ENCODE assay signal across 8 cellular contexts in the genomic region with DNA sequence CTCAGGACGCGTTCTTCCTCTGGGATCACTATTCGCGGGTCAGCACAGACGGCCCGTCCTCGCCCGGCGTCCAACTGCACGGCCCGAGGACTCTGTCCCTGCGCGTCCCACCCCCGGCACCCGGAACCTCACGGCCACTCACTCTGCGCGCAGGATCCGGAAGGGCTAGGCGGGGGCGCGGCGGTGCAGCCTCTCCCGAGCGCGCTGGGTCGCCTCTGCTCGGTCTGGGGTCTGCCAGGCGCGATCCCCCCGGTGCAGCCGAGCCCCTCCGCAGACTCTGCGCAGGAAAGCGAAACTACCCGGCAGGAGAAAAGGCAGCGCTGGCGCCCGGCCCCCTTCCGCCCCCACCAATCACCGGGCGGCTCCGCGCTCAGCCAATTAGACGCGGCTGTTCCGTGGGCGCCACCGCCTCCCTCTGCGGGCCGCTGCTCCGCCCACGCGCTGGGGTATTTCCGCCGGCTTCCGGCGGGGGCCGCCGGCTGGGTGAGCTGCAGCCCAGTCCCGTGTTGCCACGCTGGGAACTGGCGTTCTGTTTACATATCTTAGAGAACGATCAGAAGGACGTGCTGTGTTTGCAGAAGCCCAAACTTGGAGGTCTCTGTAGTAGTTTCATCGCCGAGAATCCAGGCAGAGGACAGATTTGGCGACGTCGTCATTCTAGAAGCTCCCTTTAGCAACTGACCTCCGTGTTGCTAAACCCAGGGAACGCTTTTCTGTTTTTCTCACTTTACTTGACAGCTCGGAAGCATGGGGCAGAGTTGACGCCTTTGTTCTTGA. TPM values are rescaled to one million over a fixed set of nuclear protein-coding genes. Genes with fewer than 3 reads are reported as not detected.
DNase-seq lines count a peak whose midpoint lies in the region; ATAC-seq and TF ChIP-seq lines count a peak whose summit lies in the region.

Gene STAT1, minus strand, starts transcription at position 296 of the 777 bp plus-strand sequence. CDS start 4,168 bp downstream, outside the sequence.

- H3K9me3 Mint-ChIP-seq in activated CD4-positive, alpha-beta T cell treated with anti-CD3 and anti-CD28 coated beads for 36 hours (ENCODE audit: low read depth) = peaks cover 10% of the 10 kb centered on the region

- H3K4me3 ChIP-seq in BE2C (ENCODE audit: low read depth, low read length) (peak within 1 kb of the TSS; percentile 80), colonic mucosa (peak within 1 kb of the TSS; percentile 85)

- ATAC-seq in HG03432 (IDR thresholded peaks at IDR 0.05; ENCODE audit: unreplicated experiment) (peak; percentile 88), left colon (peak; percentile 91)
- ATAC-seq in activated CD4-positive, alpha-beta T cell treated with anti-CD3 and anti-CD28 coated beads for 36 hours = peak; percentile 79

- H3K9ac ChIP-seq in colonic mucosa (ENCODE audit: low read depth in 2 of 2, low read length in 2 of 2) = peak within 1 kb of the TSS; percentile 80 to 97

- no peak within 1 kb of the TSS for H3K27ac Mint-ChIP-seq in activated CD4-positive, alpha-beta T cell treated with anti-CD3 and anti-CD28 coated beads for 36 hours

- intact Hi-C loops in activated CD4-positive, alpha-beta T cell treated with anti-CD3 and anti-CD28 coated beads for 36 hours (cut with DNase I, micrococcal nuclease) = loop anchor here (1.0 to 10.0 kb wide), 9 partner anchors 8 to 609 kb away; partner anchors contain the start of genes MFSD6 (in 1 of the 2) and NEMP2 (in 1 of the 2)
- intact Hi-C loops in colonic mucosa (cut with DNase I) = no loop called here
- intact Hi-C loops in left colon (cut with DNase I, micrococcal nuclease) = no loop called here

- peaks cover 40% of the 10 kb centered on the region for H3K4me1 Mint-ChIP-seq in activated CD4-positive, alpha-beta T cell treated with anti-CD3 and anti-CD28 coated beads for 36 hours

- no peaks in the 10 kb centered on the region for H3K9me3 ChIP-seq in BE2C
- H3K9me3 ChIP-seq in colonic mucosa = no peaks in the 10 kb centered on the region

- no peaks in the 10 kb centered on the region for H3K36me3 ChIP-seq in BE2C
- peaks cover 6% of the 10 kb centered on the region for H3K36me3 ChIP-seq in colonic mucosa

- H3K36me3 Mint-ChIP-seq in activated CD4-positive, alpha-beta T cell treated with anti-CD3 and anti-CD28 coated beads for 36 hours (ENCODE audit: low read depth) = peaks cover 16% of the 10 kb centered on the region

- no peak within 1 kb of the TSS for H3K4me3 Mint-ChIP-seq in activated CD4-positive, alpha-beta T cell treated with anti-CD3 and anti-CD28 coated beads for 36 hours

- POLR2A ChIA-PET in activated CD4-positive, alpha-beta T cell treated with anti-CD3 and anti-CD28 coated beads for 36 hours (lab: Charles Lee) = interaction anchor here (0.6 to 3.7 kb wide), 5 partner anchors 9 to 169 kb away, joined by 3 to 24 read pairs (median 4); no protein-coding TSS in a partner anchor

- peak; percentile 100 for TF ChIP-seq POLR2A in GM19193 (IDR thresholded peaks at IDR 0.05; ENCODE audit: extremely low read depth, insufficient read depth, insufficient read length)

- peaks cover 4% of the 10 kb centered on the region; the same call in 1 of the 2 replicates for H3K4me1 ChIP-seq in BE2C
- peaks cover 3% of the 10 kb centered on the region for H3K4me1 ChIP-seq in colonic mucosa

- H3K27me3 Mint-ChIP-seq in activated CD4-positive, alpha-beta T cell treated with anti-CD3 and anti-CD28 coated beads for 36 hours = no peaks in the 10 kb centered on the region

- DNase-seq in BE2C (peak; percentile 95), NCI-H510A treated with DMSO at 0.1 percent for 48 hours (lab: John Stamatoyannopoulos, UW) (peak; percentile 94), colonic mucosa (peak; percentile 93), left colon (peak; percentile 92 to 94)
- DNase-seq in activated CD4-positive, alpha-beta T cell treated with anti-CD3 and anti-CD28 coated beads for 36 hours = peak; percentile 98
- peak; percentile 97 to 98 for DNase-seq in stimulated activated CD4-positive, alpha-beta T cell treated with anti-CD3 and anti-CD28 coated beads, Interleukin-1b, Interleukin-23, amount 100 ng/mL, for 4 hours (ENCODE audit: low read depth in 2 of 2)

- TF ChIP-seq CTCF in BE2C (IDR thresholded peaks at IDR 0.05; ENCODE audit: low read depth, low read length) (peak; percentile 13), colonic mucosa (IDR thresholded peaks at IDR 0.05) (no peak)

- H3K27ac ChIP-seq in colonic mucosa = peak within 1 kb of the TSS; percentile 95

- no peaks in the 10 kb centered on the region for H3K27me3 ChIP-seq in BE2C
- H3K27me3 ChIP-seq in colonic mucosa = no peaks in the 10 kb centered on the region

- CTCF ChIA-PET in activated CD4-positive, alpha-beta T cell treated with anti-CD3 and anti-CD28 coated beads for 36 hours (lab: Charles Lee) = interaction anchor here (0.6 to 2.5 kb wide), 8 partner anchors 11 to 1641 kb away, joined by 3 to 9 read pairs (median 4); no protein-coding TSS in a partner anchor

RNA-seq across cellular contexts. Expression of gene STAT1, which starts in this region (rescaled TPM):
- 13.9 TPM for polyA plus RNA-seq in BE2C (2012; ENCODE audit: insufficient read depth, insufficient read length, low read depth)
- total RNA-seq in activated CD4-positive, alpha-beta T cell treated with anti-CD3 and anti-CD28 coated beads for 36 hours = 100 to 1,000 TPM; 317 to 343 TPM
- 10 to 100 TPM; 52.7 to 58.3 TPM for total RNA-seq in colonic mucosa
- 10 to 100 TPM; 54.1 to 91.7 TPM for total RNA-seq in left colon

Comparison
In these comparisons a context has a peak if more than half of its experiments do, and no peak if none do; other contexts are left out.
1. Peak in every context shown above with its lines: DNase-seq, ATAC-seq, H3K4me3 ChIP-seq and H3K27ac ChIP-seq.
2. intact Hi-C loops: an anchor here in activated CD4-positive, alpha-beta T cell treated with anti-CD3 and anti-CD28 coated beads for 36 hours (1.0 to 10.0 kb wide); none called in colonic mucosa and left colon.